18 cellular contexts compared by ENCODE assay signal in the genomic region with DNA sequence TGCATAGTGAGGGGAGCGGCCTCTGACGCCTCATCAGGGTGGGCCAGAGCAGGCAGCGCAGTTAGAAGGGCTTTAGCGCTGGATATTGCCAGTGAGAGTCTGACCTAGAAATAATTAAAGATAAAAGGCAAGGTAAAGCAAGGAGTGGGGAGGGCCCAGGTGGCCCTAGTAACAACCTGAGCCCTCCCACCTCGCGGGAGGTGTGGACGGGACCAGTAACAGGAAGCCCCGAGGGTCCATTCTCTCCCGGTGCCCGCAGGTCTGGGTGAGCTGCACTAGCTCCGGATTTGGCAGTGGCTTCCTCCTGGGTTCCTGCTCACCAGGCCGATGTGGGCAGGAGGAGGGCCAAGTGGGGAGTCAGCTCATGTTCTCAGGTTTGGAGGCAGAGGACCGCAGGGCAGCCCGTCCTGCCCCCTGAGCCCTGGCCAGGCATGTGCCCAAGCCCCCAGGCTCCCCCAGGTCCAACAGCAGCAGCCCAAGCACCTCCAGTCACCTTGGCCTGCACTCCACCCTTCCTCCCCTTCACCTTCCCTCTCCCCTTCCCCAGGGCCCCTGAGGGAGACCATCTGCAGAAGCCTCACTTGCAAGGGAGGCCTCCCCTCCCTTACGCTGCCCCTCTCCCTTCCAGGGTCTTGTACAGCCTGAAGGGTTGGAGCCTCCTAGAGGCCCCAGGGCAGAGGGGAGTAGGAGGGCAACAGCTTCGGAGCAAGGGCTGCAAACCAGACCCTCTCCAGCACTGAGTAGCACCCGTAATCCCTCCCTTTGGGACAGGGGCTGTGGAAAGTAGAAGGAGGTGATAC.
"Had no signal": no experiment of that assay in that cellular context is flagged by ENCODE, and none has a peak within 500 bp of the region (broad histone marks: within the 10 kb centered on the region; RNA-seq: fewer than 3 reads in every experiment).

No MANE protein-coding gene starts in this region.

- H3K27me3 ChIP-seq: cardiac muscle cell, upper lobe of left lung had no signal

- H3K4me1 ChIP-seq: esophagus squamous epithelium, parathyroid adenoma, upper lobe of left lung had no signal

- DNase-seq: activated CD4-positive, alpha-beta memory T cell treated with anti-CD3 and anti-CD28 coated beads, Interleukin-2, amount 10 ng/mL, durations not matched to agents 7 days and 5 days; activated effector memory CD4-positive, alpha-beta T cell treated with Interleukin-2 at 50 U/mL for 16 hours; activated naive CD4-positive, alpha-beta T cell treated with anti-CD3 and anti-CD28 coated beads, Interleukin-2, amount 50 U/mL, for 16 hours; activated T-cell treated with anti-CD3 and anti-CD28 coated beads, Interleukin-2, amount 50 U/mL, for 24 hours; esophagus squamous epithelium; glutamatergic neuron; kidney glomerular epithelial cell; naive thymus-derived CD4-positive, alpha-beta T cell; retina; stimulated activated CD4-positive, alpha-beta T cell treated with anti-CD3 and anti-CD28 coated beads, Interleukin-15, amount 100 ng/mL, for 24 hours; stimulated activated CD4-positive, alpha-beta T cell treated with anti-CD3 and anti-CD28 coated beads, Interleukin-4, amount 100 ng/mL, for 1 hour; stimulated activated naive CD4-positive, alpha-beta T cell had no signal

- H2AFZ ChIP-seq: parathyroid adenoma had no signal

- ATAC-seq: naive thymus-derived CD4-positive, alpha-beta T cell had no signal

- H3K36me3 ChIP-seq: neutrophil had no signal

- H3K27ac ChIP-seq: cardiac muscle cell, esophagus squamous epithelium, neutrophil, parathyroid adenoma, upper lobe of left lung, VCaP had no signal

- H3K9me3 ChIP-seq: esophagus squamous epithelium, neutrophil, upper lobe of left lung had no signal

- H3K79me2 ChIP-seq: parathyroid adenoma had no signal

- H3K9ac ChIP-seq: parathyroid adenoma had no signal

- H3K4me3 ChIP-seq: cardiac muscle cell, esophagus squamous epithelium, lung, upper lobe of left lung had no signal
